Comparison of ENCODE assay signal across 7 cellular contexts in genomic region chr9:19998823-19999455, GRCh38.
DNase-seq lines count a peak whose midpoint lies in the region; ATAC-seq and TF ChIP-seq lines count a peak whose summit lies in the region.

No MANE protein-coding gene starts in this region.

- no peaks in the 10 kb centered on the region for H3K36me3 ChIP-seq in neural progenitor cell
- H3K36me3 ChIP-seq in esophagus squamous epithelium: no peaks in the 10 kb centered on the region

- H3K27ac ChIP-seq in neural progenitor cell (no peak overlapping the region), esophagus squamous epithelium (no peak overlapping the region)

- H3K27me3 Mint-ChIP-seq in HFFc6 (ENCODE audit: insufficient read depth) (no peaks in the 10 kb centered on the region), neural progenitor cell (ENCODE audit: insufficient read depth, low read depth) (no peaks in the 10 kb centered on the region)
- H3K27me3 Mint-ChIP-seq in T-helper 2 cell treated with Interferon-gamma antibody and Interleukin-4, amounts not matched to agents 5 μg/mL and 100 μg/mL, for 36 hours (ENCODE audit: low read depth): no peaks in the 10 kb centered on the region

- H3K4me3 Mint-ChIP-seq in HFFc6: peak overlapping the region; percentile 61
- peak overlapping the region; percentile 37 for H3K4me3 Mint-ChIP-seq in T-helper 2 cell treated with Interferon-gamma antibody and Interleukin-4, amounts not matched to agents 5 μg/mL and 100 μg/mL, for 36 hours
- no peak overlapping the region for H3K4me3 Mint-ChIP-seq in neural progenitor cell

- peak overlapping the region; percentile 85 for H3K27ac Mint-ChIP-seq in HFFc6
- H3K27ac Mint-ChIP-seq in T-helper 2 cell treated with Interferon-gamma antibody and Interleukin-4, amounts not matched to agents 5 μg/mL and 100 μg/mL, for 36 hours: peak overlapping the region; percentile 89
- peak overlapping the region; percentile 84 for H3K27ac Mint-ChIP-seq in neural progenitor cell

- intact Hi-C loops in esophagus squamous epithelium (cut with DNase I): no loop called here

- no peaks in the 10 kb centered on the region for H3K4me1 ChIP-seq in neural progenitor cell
- no peaks in the 10 kb centered on the region for H3K4me1 ChIP-seq in esophagus squamous epithelium

- H3K27me3 ChIP-seq in neural progenitor cell: no peaks in the 10 kb centered on the region
- no peaks in the 10 kb centered on the region for H3K27me3 ChIP-seq in esophagus squamous epithelium

- H3K4me3 ChIP-seq in neural progenitor cell (no peak overlapping the region), esophagus squamous epithelium (no peak overlapping the region)

- WGBS in esophagus squamous epithelium, 2 donors: 36 to 44% methylated on average over 3 of the region's 3 CpGs

- TF ChIP-seq CTCF in HFFc6 (IDR thresholded peaks at IDR 0.05) (no peak), neural progenitor cell (IDR thresholded peaks at IDR 0.05) (no peak), esophagus squamous epithelium (IDR thresholded peaks at IDR 0.05) (no peak)

- H3F3A ChIP-seq in neural progenitor cell (ENCODE audit: low read depth): no peaks in the 10 kb centered on the region

- H2AFZ ChIP-seq in neural progenitor cell (replicated peaks): no peak overlapping the region

- ATAC-seq in GM18520 (IDR thresholded peaks at IDR 0.05; ENCODE audit: unreplicated experiment): peak; percentile 34
- ATAC-seq in SK-N-SH treated with all-trans-retinoic acid at 6 μM for 48 hours: no peak

- H3K4me1 Mint-ChIP-seq in HFFc6 (ENCODE audit: low read depth): peaks cover 51% of the 10 kb centered on the region
- peaks cover 48% of the 10 kb centered on the region for H3K4me1 Mint-ChIP-seq in T-helper 2 cell treated with Interferon-gamma antibody and Interleukin-4, amounts not matched to agents 5 μg/mL and 100 μg/mL, for 36 hours (ENCODE audit: low read depth)
- H3K4me1 Mint-ChIP-seq in neural progenitor cell: peaks cover 11% of the 10 kb centered on the region

- H3K36me3 Mint-ChIP-seq in HFFc6 (ENCODE audit: low read depth) (no peaks in the 10 kb centered on the region), neural progenitor cell (no peaks in the 10 kb centered on the region)
- peaks cover 15% of the 10 kb centered on the region for H3K36me3 Mint-ChIP-seq in T-helper 2 cell treated with Interferon-gamma antibody and Interleukin-4, amounts not matched to agents 5 μg/mL and 100 μg/mL, for 36 hours (ENCODE audit: low read depth)

- no peak overlapping the region for H3K9ac ChIP-seq in neural progenitor cell

- H4K20me1 ChIP-seq in neural progenitor cell (ENCODE audit: low read depth): no peaks in the 10 kb centered on the region

- H3K4me2 ChIP-seq in neural progenitor cell: no peak overlapping the region

- DNase-seq in HFFc6: peak; percentile 41
- DNase-seq in T-helper 2 cell treated with Interferon-gamma antibody and Interleukin-4, amounts not matched to agents 5 μg/mL and 100 μg/mL, for 36 hours (ENCODE audit: low spot score): peak; percentile 14
- DNase-seq in neural progenitor cell (ENCODE audit: low spot score): no peak
- DNase-seq in amygdala (lab: John Stamatoyannopoulos, UW): no peak
- DNase-seq in esophagus squamous epithelium (lab: John Stamatoyannopoulos, UW): no peak

- TF ChIP-seq POLR2A in esophagus squamous epithelium (IDR thresholded peaks at IDR 0.05): no peak

- H3K9me3 Mint-ChIP-seq in HFFc6 (no peaks in the 10 kb centered on the region), neural progenitor cell (no peaks in the 10 kb centered on the region)
- H3K9me3 Mint-ChIP-seq in T-helper 2 cell treated with Interferon-gamma antibody and Interleukin-4, amounts not matched to agents 5 μg/mL and 100 μg/mL, for 36 hours: peaks cover 19% of the 10 kb centered on the region

- no peaks in the 10 kb centered on the region for H3K9me3 ChIP-seq in neural progenitor cell (ENCODE audit: low read depth)
- no peaks in the 10 kb centered on the region for H3K9me3 ChIP-seq in esophagus squamous epithelium

- no peaks in the 10 kb centered on the region for H3K79me2 ChIP-seq in neural progenitor cell (ENCODE audit: low read depth)

TF ChIP-seq in SK-N-SH treated with all-trans-retinoic acid at 6 μM for 48 hours, 23 proteins besides CTCF, POLR2A, EP300 and RAD21 (continues in another document):
- no peak for TF ChIP-seq TCF4 (CRISPR knock-in tag; IDR thresholded peaks at IDR 0.05; ENCODE audit: borderline replicate concordance)
- no peak for TF ChIP-seq CREB5 (CRISPR knock-in tag; IDR thresholded peaks at IDR 0.05; ENCODE audit: low read depth)
- TF ChIP-seq OSR1 (CRISPR knock-in tag; IDR thresholded peaks at IDR 0.05): no peak
- TF ChIP-seq ZFP3 (CRISPR knock-in tag; IDR thresholded peaks at IDR 0.05): no peak
- no peak for TF ChIP-seq GLIS3 (CRISPR knock-in tag; IDR thresholded peaks at IDR 0.05)
- TF ChIP-seq BACH2 (CRISPR knock-in tag; IDR thresholded peaks at IDR 0.05; ENCODE audit: borderline replicate concordance): no peak
- no peak for TF ChIP-seq ISL1 (CRISPR knock-in tag; IDR thresholded peaks at IDR 0.05)
- no peak for TF ChIP-seq TOX (CRISPR knock-in tag; IDR thresholded peaks at IDR 0.05; ENCODE audit: borderline replicate concordance)
- TF ChIP-seq, protein P1, sequence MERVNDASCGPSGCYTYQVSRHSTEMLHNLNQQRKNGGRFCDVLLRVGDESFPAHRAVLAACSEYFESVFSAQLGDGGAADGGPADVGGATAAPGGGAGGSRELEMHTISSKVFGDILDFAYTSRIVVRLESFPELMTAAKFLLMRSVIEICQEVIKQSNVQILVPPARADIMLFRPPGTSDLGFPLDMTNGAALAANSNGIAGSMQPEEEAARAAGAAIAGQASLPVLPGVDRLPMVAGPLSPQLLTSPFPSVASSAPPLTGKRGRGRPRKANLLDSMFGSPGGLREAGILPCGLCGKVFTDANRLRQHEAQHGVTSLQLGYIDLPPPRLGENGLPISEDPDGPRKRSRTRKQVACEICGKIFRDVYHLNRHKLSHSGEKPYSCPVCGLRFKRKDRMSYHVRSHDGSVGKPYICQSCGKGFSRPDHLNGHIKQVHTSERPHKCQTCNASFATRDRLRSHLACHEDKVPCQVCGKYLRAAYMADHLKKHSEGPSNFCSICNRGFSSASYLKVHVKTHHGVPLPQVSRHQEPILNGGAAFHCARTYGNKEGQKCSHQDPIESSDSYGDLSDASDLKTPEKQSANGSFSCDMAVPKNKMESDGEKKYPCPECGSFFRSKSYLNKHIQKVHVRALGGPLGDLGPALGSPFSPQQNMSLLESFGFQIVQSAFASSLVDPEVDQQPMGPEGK (CRISPR knock-in tag; IDR thresholded peaks at IDR 0.05; ENCODE audit: borderline replicate concordance): no peak
- TF ChIP-seq ZC3H10 (CRISPR knock-in tag; IDR thresholded peaks at IDR 0.05): no peak
- no peak for TF ChIP-seq RARB (CRISPR knock-in tag; IDR thresholded peaks at IDR 0.05)
- no peak for TF ChIP-seq POU6F1 (CRISPR knock-in tag; IDR thresholded peaks at IDR 0.05; ENCODE audit: borderline replicate concordance, low read depth)
- no peak for TF ChIP-seq ZNF70 (CRISPR knock-in tag; IDR thresholded peaks at IDR 0.05)
- TF ChIP-seq SNAI2 (CRISPR knock-in tag; IDR thresholded peaks at IDR 0.05): no peak
- TF ChIP-seq, protein P2, sequence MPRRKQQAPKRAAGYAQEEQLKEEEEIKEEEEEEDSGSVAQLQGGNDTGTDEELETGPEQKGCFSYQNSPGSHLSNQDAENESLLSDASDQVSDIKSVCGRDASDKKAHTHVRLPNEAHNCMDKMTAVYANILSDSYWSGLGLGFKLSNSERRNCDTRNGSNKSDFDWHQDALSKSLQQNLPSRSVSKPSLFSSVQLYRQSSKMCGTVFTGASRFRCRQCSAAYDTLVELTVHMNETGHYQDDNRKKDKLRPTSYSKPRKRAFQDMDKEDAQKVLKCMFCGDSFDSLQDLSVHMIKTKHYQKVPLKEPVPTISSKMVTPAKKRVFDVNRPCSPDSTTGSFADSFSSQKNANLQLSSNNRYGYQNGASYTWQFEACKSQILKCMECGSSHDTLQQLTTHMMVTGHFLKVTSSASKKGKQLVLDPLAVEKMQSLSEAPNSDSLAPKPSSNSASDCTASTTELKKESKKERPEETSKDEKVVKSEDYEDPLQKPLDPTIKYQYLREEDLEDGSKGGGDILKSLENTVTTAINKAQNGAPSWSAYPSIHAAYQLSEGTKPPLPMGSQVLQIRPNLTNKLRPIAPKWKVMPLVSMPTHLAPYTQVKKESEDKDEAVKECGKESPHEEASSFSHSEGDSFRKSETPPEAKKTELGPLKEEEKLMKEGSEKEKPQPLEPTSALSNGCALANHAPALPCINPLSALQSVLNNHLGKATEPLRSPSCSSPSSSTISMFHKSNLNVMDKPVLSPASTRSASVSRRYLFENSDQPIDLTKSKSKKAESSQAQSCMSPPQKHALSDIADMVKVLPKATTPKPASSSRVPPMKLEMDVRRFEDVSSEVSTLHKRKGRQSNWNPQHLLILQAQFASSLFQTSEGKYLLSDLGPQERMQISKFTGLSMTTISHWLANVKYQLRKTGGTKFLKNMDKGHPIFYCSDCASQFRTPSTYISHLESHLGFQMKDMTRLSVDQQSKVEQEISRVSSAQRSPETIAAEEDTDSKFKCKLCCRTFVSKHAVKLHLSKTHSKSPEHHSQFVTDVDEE (CRISPR knock-in tag; IDR thresholded peaks at IDR 0.05): no peak
- TF ChIP-seq ESRRG (CRISPR knock-in tag; IDR thresholded peaks at IDR 0.05): no peak

Comparison
In these comparisons a context has a peak if more than half of its experiments do, and no peak if none do; other contexts are left out.
1. DNase-seq: peak in HFFc6 (single experiment) and T-helper 2 cell treated with Interferon-gamma antibody and Interleukin-4, amounts not matched to agents 5 μg/mL and 100 μg/mL, for 36 hours (single experiment); none in neural progenitor cell (single experiment), amygdala (0 of 56) and esophagus squamous epithelium (single experiment).
2. Peak in every context shown above with its lines, with median percentiles within 50 percentile points of each other: H3K27ac Mint-ChIP-seq.